Comparison of ENCODE assay signal across 30 cellular contexts in the genomic region with DNA sequence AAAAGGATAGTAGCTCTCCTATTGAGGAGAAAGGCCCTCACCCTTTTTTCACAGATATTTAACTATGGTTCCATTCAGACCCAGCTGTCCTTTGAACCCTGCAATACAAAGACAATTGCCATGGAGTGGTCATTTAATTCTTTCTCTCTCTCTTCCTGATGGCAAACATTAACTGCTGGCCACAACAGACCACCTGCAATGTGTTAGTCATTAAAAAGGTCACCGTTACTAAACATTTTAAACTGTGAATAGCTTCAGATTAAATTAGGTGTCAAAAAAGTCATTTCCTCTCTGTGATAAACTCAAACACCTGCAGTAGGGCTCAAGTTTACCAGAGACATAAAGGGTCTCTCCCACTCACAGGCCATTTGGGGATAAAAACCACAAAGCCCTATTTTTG.
"Had no signal": no experiment of that assay in that cellular context is flagged by ENCODE, and none has a peak within 500 bp of the region (broad histone marks: within the 10 kb centered on the region; RNA-seq: fewer than 3 reads in every experiment).

No MANE protein-coding gene starts in this region.

- H3K9me3 ChIP-seq: gastroesophageal sphincter, lower lobe of right lung, mucosa of descending colon, pancreas, prostate gland, sigmoid colon, stomach, thyroid gland, upper lobe of left lung, vagina had no signal

- H3K27me3 ChIP-seq: brain microvascular endothelial cell, gastroesophageal sphincter, pancreas, sigmoid colon, stomach, thyroid gland, upper lobe of left lung, vagina had no signal

- H3K9me3 Mint-ChIP-seq: activated naive CD4-positive, alpha-beta T cell treated with anti-CD3 and anti-CD28 coated beads, Interleukin-2, amount 10 ng/mL, durations not matched to agents 7 days and 5 days had no signal

- H3K27ac Mint-ChIP-seq: activated naive CD4-positive, alpha-beta T cell treated with anti-CD3 and anti-CD28 coated beads, Interleukin-2, amount 10 ng/mL, durations not matched to agents 7 days and 5 days; activated naive CD8-positive, alpha-beta T cell treated with anti-CD3 and anti-CD28 coated beads, Interleukin-2, amount 10 ng/mL, durations not matched to agents 7 days and 5 days; natural killer cell treated with Interleukin-12 subunit alpha and Interleukin-12 subunit beta and Interleukin-15 and Interleukin-18, amount 100 ng/mL, for 72 hours; stimulated activated naive B cell treated with anti-CD40 and anti-IgM and Interleukin-4, amounts not matched to agents 10 μg/mL and 1 μg/mL and 100 μg/mL, for 72 hours had no signal

- H3K4me1 Mint-ChIP-seq: activated naive CD4-positive, alpha-beta T cell treated with anti-CD3 and anti-CD28 coated beads, Interleukin-2, amount 10 ng/mL, durations not matched to agents 7 days and 5 days; activated naive CD8-positive, alpha-beta T cell treated with anti-CD3 and anti-CD28 coated beads, Interleukin-2, amount 10 ng/mL, durations not matched to agents 7 days and 5 days; stimulated activated naive B cell treated with anti-CD40 and anti-IgM and Interleukin-4, amounts not matched to agents 10 μg/mL and 1 μg/mL and 100 μg/mL, for 72 hours had no signal

- ATAC-seq: activated CD4-positive, CD25-positive, alpha-beta regulatory T cell treated with anti-CD3 and anti-CD28 coated beads, Interleukin-2, amount 50 U/mL, for 24 hours; gastroesophageal sphincter; left lobe of liver; lower lobe of right lung; mucosa of descending colon; natural killer cell treated with Interleukin-12 subunit alpha and Interleukin-12 subunit beta and Interleukin-15 and Interleukin-18, amount 100 ng/mL, for 72 hours; pancreas; stimulated activated naive B cell treated with anti-CD40 and anti-IgM and Interleukin-4, amounts not matched to agents 10 μg/mL and 1 μg/mL and 100 μg/mL, for 72 hours had no signal

- DNase-seq: activated CD4-positive, alpha-beta T cell treated with anti-CD3 and anti-CD28 coated beads for 48 hours; activated CD4-positive, alpha-beta T cell treated with anti-CD3 and anti-CD28 coated beads, Interleukin-2, amount 50 U/mL, for 48 hours; activated CD8-positive, alpha-beta memory T cell treated with anti-CD3 and anti-CD28 coated beads, Interleukin-2, amount 50 U/mL, for 4 hours; activated gamma-delta T cell; activated naive CD4-positive, alpha-beta T cell treated with anti-CD3 and anti-CD28 coated beads, Interleukin-2, amount 10 ng/mL, durations not matched to agents 7 days and 5 days; activated naive CD8-positive, alpha-beta T cell treated with anti-CD3 and anti-CD28 coated beads, Interleukin-2, amount 10 ng/mL, durations not matched to agents 7 days and 5 days; activated T-cell treated with anti-CD3 and anti-CD28 coated beads, Interleukin-2, amount 50 U/mL, for 1 hour; brain microvascular endothelial cell; dorsolateral prefrontal cortex; effector memory CD4-positive, alpha-beta T cell; head of caudate nucleus; hippocampal formation; lower lobe of right lung; mucosa of descending colon; pancreas; sigmoid colon; stimulated activated CD4-positive, alpha-beta T cell treated with anti-CD3 and anti-CD28 coated beads, Interleukin-15, amount 100 ng/mL, for 24 hours; stimulated activated CD4-positive, alpha-beta T cell treated with anti-CD3 and anti-CD28 coated beads, Interleukin-2, amount 100 ng/mL, for 24 hours; stimulated activated naive B cell treated with anti-CD40 and anti-IgM and Interleukin-4, amounts not matched to agents 10 μg/mL and 1 μg/mL and 100 μg/mL, for 72 hours; stomach; thyroid gland; upper lobe of left lung had no signal

- H3K27me3 Mint-ChIP-seq: activated naive CD4-positive, alpha-beta T cell treated with anti-CD3 and anti-CD28 coated beads, Interleukin-2, amount 10 ng/mL, durations not matched to agents 7 days and 5 days; activated naive CD8-positive, alpha-beta T cell treated with anti-CD3 and anti-CD28 coated beads, Interleukin-2, amount 10 ng/mL, durations not matched to agents 7 days and 5 days; natural killer cell treated with Interleukin-12 subunit alpha and Interleukin-12 subunit beta and Interleukin-15 and Interleukin-18, amount 100 ng/mL, for 72 hours; stimulated activated naive B cell treated with anti-CD40 and anti-IgM and Interleukin-4, amounts not matched to agents 10 μg/mL and 1 μg/mL and 100 μg/mL, for 72 hours had no signal

- H3K4me3 ChIP-seq: coronary artery, dorsolateral prefrontal cortex, gastroesophageal sphincter, lower lobe of right lung, mucosa of descending colon, pancreas, prostate gland, sigmoid colon, stomach, thyroid gland, upper lobe of left lung, vagina had no signal

- H3K36me3 ChIP-seq: brain microvascular endothelial cell, gastroesophageal sphincter, lower lobe of right lung, pancreas, prostate gland, sigmoid colon, stomach, thyroid gland, upper lobe of left lung, vagina had no signal

- H3K4me3 Mint-ChIP-seq: activated naive CD4-positive, alpha-beta T cell treated with anti-CD3 and anti-CD28 coated beads, Interleukin-2, amount 10 ng/mL, durations not matched to agents 7 days and 5 days; activated naive CD8-positive, alpha-beta T cell treated with anti-CD3 and anti-CD28 coated beads, Interleukin-2, amount 10 ng/mL, durations not matched to agents 7 days and 5 days; natural killer cell treated with Interleukin-12 subunit alpha and Interleukin-12 subunit beta and Interleukin-15 and Interleukin-18, amount 100 ng/mL, for 72 hours; stimulated activated naive B cell treated with anti-CD40 and anti-IgM and Interleukin-4, amounts not matched to agents 10 μg/mL and 1 μg/mL and 100 μg/mL, for 72 hours had no signal

- H3K36me3 Mint-ChIP-seq: activated naive CD4-positive, alpha-beta T cell treated with anti-CD3 and anti-CD28 coated beads, Interleukin-2, amount 10 ng/mL, durations not matched to agents 7 days and 5 days; activated naive CD8-positive, alpha-beta T cell treated with anti-CD3 and anti-CD28 coated beads, Interleukin-2, amount 10 ng/mL, durations not matched to agents 7 days and 5 days; natural killer cell treated with Interleukin-12 subunit alpha and Interleukin-12 subunit beta and Interleukin-15 and Interleukin-18, amount 100 ng/mL, for 72 hours; stimulated activated naive B cell treated with anti-CD40 and anti-IgM and Interleukin-4, amounts not matched to agents 10 μg/mL and 1 μg/mL and 100 μg/mL, for 72 hours had no signal

- H3K27ac ChIP-seq: brain microvascular endothelial cell, coronary artery, dorsolateral prefrontal cortex, gastroesophageal sphincter, lower lobe of right lung, pancreas, prostate gland, sigmoid colon, stomach, thyroid gland, upper lobe of left lung, vagina, VCaP had no signal

- H3K4me1 ChIP-seq: gastroesophageal sphincter, lower lobe of right lung, pancreas, prostate gland, sigmoid colon, stomach, upper lobe of left lung, vagina had no signal
